13 cellular contexts compared by ENCODE assay signal in the genomic region with DNA sequence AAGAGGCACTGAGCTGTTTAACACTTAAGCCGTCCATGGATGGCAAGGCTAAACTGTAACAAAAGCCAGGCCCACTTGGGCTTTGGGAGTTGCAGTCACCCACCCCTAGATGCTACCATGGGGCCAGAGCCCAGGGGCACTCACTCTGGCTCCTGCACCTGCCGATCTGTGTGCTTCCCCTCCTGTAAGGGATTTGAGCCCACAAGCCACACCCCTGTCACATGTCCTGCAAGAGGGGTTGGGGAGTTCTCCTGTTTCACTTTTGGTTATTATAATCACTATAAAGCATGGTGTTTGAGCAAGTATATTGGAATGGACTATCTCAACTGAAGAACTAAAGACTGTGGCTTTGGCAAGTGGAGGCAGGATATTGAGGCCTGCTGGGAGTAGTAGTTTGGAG.
DNase-seq lines count a peak whose midpoint lies in the region; ATAC-seq and TF ChIP-seq lines count a peak whose summit lies in the region.
"Had no signal": no experiment of that assay in that cellular context is flagged by ENCODE, and none has a peak within 500 bp of the region (broad histone marks: within the 10 kb centered on the region; RNA-seq: fewer than 3 reads in every experiment).

No MANE protein-coding gene starts in this region.

- no peak overlapping the region for H3K9ac ChIP-seq in Loucy (ENCODE audit: low read depth, low read length, poor library complexity, severe bottlenecking)

- no peaks in the 10 kb centered on the region for H4K20me1 ChIP-seq in Loucy (ENCODE audit: insufficient read depth, low read length, poor library complexity, severe bottlenecking)

- no peaks in the 10 kb centered on the region for H3K36me3 ChIP-seq in Loucy (ENCODE audit: insufficient read depth, low read length)
- H3K36me3 ChIP-seq: heart right ventricle, left lung, WERI-Rb-1 had no signal

- H3F3A ChIP-seq in Loucy (ENCODE audit: low read depth), result no peaks in the 10 kb centered on the region

- H3K9me2 ChIP-seq in Loucy (replicated peaks; ENCODE audit: low read depth, low read length), result no peaks in the 10 kb centered on the region

- no peaks in the 10 kb centered on the region for H3K9me3 ChIP-seq in Loucy (ENCODE audit: insufficient read depth, low read depth, low read length)
- H3K9me3 ChIP-seq: heart right ventricle, left lung had no signal

- DNase-seq in GM10266 (ENCODE audit: extremely low spot score) (peak; percentile 17), NCI-H226 (no peak), Ammon's horn (ENCODE audit: low spot score) (no peak), NOMO-1 treated with dmso at 0.1 percent for 144 hours (lab: John Stamatoyannopoulos, UW; ENCODE audit: unreplicated experiment) (no peak)
- DNase-seq: heart right ventricle, left lung, SIG-M5, WERI-Rb-1 had no signal

- no peak overlapping the region for H3K4me3 ChIP-seq in Loucy (ENCODE audit: low read length, poor library complexity, severe bottlenecking)
- H3K4me3 ChIP-seq: heart right ventricle, left lung, skin epidermis had no signal

- peak overlapping the region; percentile 28 for H3K4me2 ChIP-seq in Loucy (ENCODE audit: low read depth, low read length, poor library complexity, severe bottlenecking)

- H3K4me1 ChIP-seq in Loucy (ENCODE audit: insufficient read depth, low read length, poor library complexity, severe bottlenecking), result no peaks in the 10 kb centered on the region
- H3K4me1 ChIP-seq: heart right ventricle, left lung had no signal

- H3K79me2 ChIP-seq in Loucy (ENCODE audit: insufficient read depth, low read length), result no peaks in the 10 kb centered on the region

- H3K27me3 ChIP-seq in Loucy (ENCODE audit: insufficient read depth, low read length, poor library complexity, severe bottlenecking), result no peaks in the 10 kb centered on the region
- H3K27me3 ChIP-seq: left lung had no signal

- no peak for TF ChIP-seq CTCF in GM10266 (IDR thresholded peaks at IDR 0.05; ENCODE audit: control insufficient read depth, insufficient read depth, low read depth, missing control alignments)
- no peak for TF ChIP-seq CTCF in Loucy (conservative IDR thresholded peaks at IDR 0.05; ENCODE audit: low read length)

- ATAC-seq in GM19035 (IDR thresholded peaks at IDR 0.05; ENCODE audit: unreplicated experiment) (peak; percentile 56), HG02678 (IDR thresholded peaks at IDR 0.05; ENCODE audit: unreplicated experiment) (peak; percentile 73), GM19328 (IDR thresholded peaks at IDR 0.05; ENCODE audit: unreplicated experiment) (no peak)
- ATAC-seq: heart right ventricle, left lung had no signal

- peak overlapping the region; percentile 38 for H2AFZ ChIP-seq in Loucy (ENCODE audit: low read length)
